21 cellular contexts compared by ENCODE assay signal in genomic region chr2:878245-878930, GRCh38.
"Had no signal": no experiment of that assay in that cellular context is flagged by ENCODE, and none has a peak within 500 bp of the region (broad histone marks: within the 10 kb centered on the region; RNA-seq: fewer than 3 reads in every experiment).

No MANE protein-coding gene starts in this region.

- H3K27ac ChIP-seq: esophagus squamous epithelium, left ventricle myocardium inferior, parathyroid adenoma, thyroid gland had no signal

- H3K27ac Mint-ChIP-seq: activated B cell treated with CpG ODN at 0.5 μM for 24 hours; activated CD4-positive, alpha-beta memory T cell treated with anti-CD3 and anti-CD28 coated beads, Interleukin-2, amount 10 ng/mL, durations not matched to agents 7 days and 5 days; activated naive CD4-positive, alpha-beta T cell treated with anti-CD3 and anti-CD28 coated beads, Interleukin-2, amount 50 U/mL, for 24 hours; dendritic cell treated with granulocyte-macrophage colony-stimulating factor and Interleukin-4, amounts not matched to agents 40 ng/mL and 50 ng/mL, for 4 days; immature natural killer cell; stimulated activated effector memory CD8-positive, alpha-beta T cell treated with anti-CD3 and anti-CD28 coated beads, Interleukin-12 subunit alpha, Interleukin-12 subunit beta, amount 100 ng/mL, for 72 hours had no signal

- H3K27me3 Mint-ChIP-seq: activated naive CD4-positive, alpha-beta T cell treated with anti-CD3 and anti-CD28 coated beads, Interleukin-2, amount 50 U/mL, for 24 hours; dendritic cell treated with granulocyte-macrophage colony-stimulating factor and Interleukin-4, amounts not matched to agents 40 ng/mL and 50 ng/mL, for 4 days had no signal

- H3K4me1 ChIP-seq: esophagus squamous epithelium, left ventricle myocardium inferior, parathyroid adenoma had no signal

- H3K27me3 ChIP-seq: thyroid gland had no signal

- H3K9me3 Mint-ChIP-seq: activated B cell treated with CpG ODN at 0.5 μM for 24 hours; activated CD4-positive, alpha-beta memory T cell treated with anti-CD3 and anti-CD28 coated beads, Interleukin-2, amount 10 ng/mL, durations not matched to agents 7 days and 5 days; activated naive CD4-positive, alpha-beta T cell treated with anti-CD3 and anti-CD28 coated beads, Interleukin-2, amount 50 U/mL, for 24 hours; dendritic cell treated with granulocyte-macrophage colony-stimulating factor and Interleukin-4, amounts not matched to agents 40 ng/mL and 50 ng/mL, for 4 days; immature natural killer cell; stimulated activated effector memory CD8-positive, alpha-beta T cell treated with anti-CD3 and anti-CD28 coated beads, Interleukin-12 subunit alpha, Interleukin-12 subunit beta, amount 100 ng/mL, for 72 hours had no signal

- H3K4me3 Mint-ChIP-seq: activated B cell treated with CpG ODN at 0.5 μM for 24 hours; activated CD4-positive, alpha-beta memory T cell treated with anti-CD3 and anti-CD28 coated beads, Interleukin-2, amount 10 ng/mL, durations not matched to agents 7 days and 5 days; activated naive CD4-positive, alpha-beta T cell treated with anti-CD3 and anti-CD28 coated beads, Interleukin-2, amount 50 U/mL, for 24 hours; dendritic cell treated with granulocyte-macrophage colony-stimulating factor and Interleukin-4, amounts not matched to agents 40 ng/mL and 50 ng/mL, for 4 days; immature natural killer cell; naive B cell; stimulated activated effector memory CD8-positive, alpha-beta T cell treated with anti-CD3 and anti-CD28 coated beads, Interleukin-12 subunit alpha, Interleukin-12 subunit beta, amount 100 ng/mL, for 72 hours had no signal

- DNase-seq: activated B cell treated with CpG ODN at 0.5 μM for 24 hours; activated CD4-positive, alpha-beta T cell treated with anti-CD3 and anti-CD28 coated beads for 4 hours; activated effector memory CD4-positive, alpha-beta T cell treated with anti-CD3 and anti-CD28 coated beads, Interleukin-2, amount 50 U/mL, for 16 hours; activated T-cell treated with anti-CD3 and anti-CD28 coated beads, Interleukin-2, amount 50 U/mL, for 48 hours; cerebellar nuclear complex; effector memory CD4-positive, alpha-beta T cell; esophagus squamous epithelium; immature natural killer cell; kidney glomerular epithelial cell; left ventricle myocardium inferior; mammary epithelial cell; naive B cell; stimulated activated CD4-positive, alpha-beta T cell treated with anti-CD3 and anti-CD28 coated beads, Interleukin-4, amount 100 ng/mL, for 24 hours; T-helper 1 cell; T-helper 9 cell; thyroid gland had no signal

- H3K36me3 ChIP-seq: esophagus squamous epithelium, left ventricle myocardium inferior, thyroid gland had no signal

- H3K36me3 Mint-ChIP-seq: activated naive CD4-positive, alpha-beta T cell treated with anti-CD3 and anti-CD28 coated beads, Interleukin-2, amount 50 U/mL, for 24 hours; immature natural killer cell; naive B cell; stimulated activated effector memory CD8-positive, alpha-beta T cell treated with anti-CD3 and anti-CD28 coated beads, Interleukin-12 subunit alpha, Interleukin-12 subunit beta, amount 100 ng/mL, for 72 hours had no signal

- H3K4me1 Mint-ChIP-seq: activated B cell treated with CpG ODN at 0.5 μM for 24 hours; activated CD4-positive, alpha-beta memory T cell treated with anti-CD3 and anti-CD28 coated beads, Interleukin-2, amount 10 ng/mL, durations not matched to agents 7 days and 5 days; activated naive CD4-positive, alpha-beta T cell treated with anti-CD3 and anti-CD28 coated beads, Interleukin-2, amount 50 U/mL, for 24 hours; immature natural killer cell; naive B cell; stimulated activated effector memory CD8-positive, alpha-beta T cell treated with anti-CD3 and anti-CD28 coated beads, Interleukin-12 subunit alpha, Interleukin-12 subunit beta, amount 100 ng/mL, for 72 hours had no signal

- H3K9ac ChIP-seq: parathyroid adenoma had no signal

- H3K4me3 ChIP-seq: esophagus squamous epithelium, left ventricle myocardium inferior, thyroid gland had no signal

- H3K9me3 ChIP-seq: esophagus squamous epithelium, left ventricle myocardium inferior, thyroid gland had no signal
